Comparison of ENCODE assay signal across 27 cellular contexts in genomic region chr21:45004059-45004422, GRCh38.
DNase-seq lines count a peak whose midpoint lies in the region; ATAC-seq and TF ChIP-seq lines count a peak whose summit lies in the region.
"Had no signal": no experiment of that assay in that cellular context is flagged by ENCODE, and none has a peak within 500 bp of the region (broad histone marks: within the 10 kb centered on the region; RNA-seq: fewer than 3 reads in every experiment).

No MANE protein-coding gene starts in this region.

- peaks cover 10% of the 10 kb centered on the region for H3K4me1 Mint-ChIP-seq in endodermal cell
- H3K4me1 Mint-ChIP-seq in stimulated activated naive CD8-positive, alpha-beta T cell treated with anti-CD3 and anti-CD28 coated beads, Interleukin-15, amount 100 ng/mL, for 72 hours: peaks cover 16% of the 10 kb centered on the region

- TF ChIP-seq CTCF in endodermal cell (conservative IDR thresholded peaks at IDR 0.05): no peak

- H3K9me3 Mint-ChIP-seq in endodermal cell: no peaks in the 10 kb centered on the region
- peaks cover 6 to 8% of the 10 kb centered on the region in 2 donors for H3K9me3 Mint-ChIP-seq in stimulated activated naive CD8-positive, alpha-beta T cell treated with anti-CD3 and anti-CD28 coated beads, Interleukin-15, amount 100 ng/mL, for 72 hours
- H3K9me3 Mint-ChIP-seq: CD4-positive, alpha-beta T cell had no signal

- H2BK120ac ChIP-seq in trophoblast cell (ENCODE audit: insufficient read depth, low read length, poor library complexity): no peak overlapping the region

- H3K4me1 ChIP-seq in BLaER1: peaks cover 93% of the 10 kb centered on the region
- H3K4me1 ChIP-seq in GM23248 (ENCODE audit: insufficient read depth): peaks cover 4% of the 10 kb centered on the region; the same call in 1 of the 2 replicates
- H3K4me1 ChIP-seq in endodermal cell (ENCODE audit: control insufficient read depth, insufficient read depth, low read length): peaks cover 13% of the 10 kb centered on the region
- peaks cover 4 to 8% of the 10 kb centered on the region in 2 experiments for H3K4me1 ChIP-seq in trophoblast cell (ENCODE audit: control insufficient read depth in 1 of 2, insufficient read depth in 2 of 2, low read length in 2 of 2)
- H3K4me1 ChIP-seq in Karpas-422 (ENCODE audit: low read length): peaks cover 12% of the 10 kb centered on the region
- H3K4me1 ChIP-seq: body of pancreas, colonic mucosa had no signal

- peak overlapping the region; percentile 83 for H3K27ac ChIP-seq in BLaER1
- no peak overlapping the region for H3K27ac ChIP-seq in GM23248
- H3K27ac ChIP-seq in endodermal cell (ENCODE audit: low read depth, low read length): peak overlapping the region; percentile 62
- no peak overlapping the region for H3K27ac ChIP-seq in trophoblast cell (ENCODE audit: low read depth, low read length)
- no peak overlapping the region for H3K27ac ChIP-seq in Karpas-422 (ENCODE audit: low read length)
- H3K27ac ChIP-seq: body of pancreas, colonic mucosa, neutrophil, thyroid gland had no signal

- H2AK5ac ChIP-seq in trophoblast cell (ENCODE audit: low read length): no peak overlapping the region

- peaks cover 36% of the 10 kb centered on the region for H3K9me3 ChIP-seq in BLaER1
- no peaks in the 10 kb centered on the region for H3K9me3 ChIP-seq in GM23248 (ENCODE audit: low read depth)
- no peaks in the 10 kb centered on the region for H3K9me3 ChIP-seq in endodermal cell (ENCODE audit: control insufficient read depth, low read length)
- H3K9me3 ChIP-seq in trophoblast cell (ENCODE audit: insufficient read depth, low read depth, low read length): peaks cover 4% of the 10 kb centered on the region
- no peaks in the 10 kb centered on the region for H3K9me3 ChIP-seq in Karpas-422 (ENCODE audit: low read length)
- H3K9me3 ChIP-seq: body of pancreas, colonic mucosa, esophagus squamous epithelium, neutrophil, thyroid gland had no signal

- no peak overlapping the region for H3K27ac Mint-ChIP-seq in endodermal cell
- no peak overlapping the region for H3K27ac Mint-ChIP-seq in stimulated activated naive CD8-positive, alpha-beta T cell treated with anti-CD3 and anti-CD28 coated beads, Interleukin-15, amount 100 ng/mL, for 72 hours
- H3K27ac Mint-ChIP-seq: activated CD4-positive, alpha-beta memory T cell treated with anti-CD3 and anti-CD28 coated beads for 36 hours; activated naive CD8-positive, alpha-beta T cell treated with anti-CD3 and anti-CD28 coated beads, Interleukin-2, amount 50 U/mL, for 24 hours; CD4-positive, alpha-beta T cell had no signal

- ATAC-seq in stimulated activated naive CD8-positive, alpha-beta T cell treated with anti-CD3 and anti-CD28 coated beads, Interleukin-15, amount 100 ng/mL, for 72 hours: no peak
- ATAC-seq: body of pancreas had no signal

- H3K36me3 ChIP-seq in BLaER1 (peaks cover 28% of the 10 kb centered on the region), GM23248 (ENCODE audit: low read depth) (no peaks in the 10 kb centered on the region), endodermal cell (ENCODE audit: control insufficient read depth, insufficient read depth, low read length) (no peaks in the 10 kb centered on the region), trophoblast cell (ENCODE audit: control insufficient read depth in 1 of 2, insufficient read depth in 2 of 2, low read length in 2 of 2) (no peaks in the 10 kb centered on the region), Karpas-422 (ENCODE audit: insufficient read depth, low read length) (no peaks in the 10 kb centered on the region)
- H3K36me3 ChIP-seq: colonic mucosa, esophagus squamous epithelium, neutrophil, thyroid gland had no signal

- H3K27me3 ChIP-seq in BLaER1 (no peaks in the 10 kb centered on the region), GM23248 (replicated peaks; ENCODE audit: insufficient read depth) (no peaks in the 10 kb centered on the region), endodermal cell (ENCODE audit: control insufficient read depth, insufficient read depth, low read length, poor library complexity, severe bottlenecking) (no peaks in the 10 kb centered on the region), trophoblast cell (ENCODE audit: insufficient read depth, low read length) (no peaks in the 10 kb centered on the region), Karpas-422 (ENCODE audit: low read length) (no peaks in the 10 kb centered on the region)
- H3K27me3 ChIP-seq: colonic mucosa, thyroid gland had no signal

- H3K4me2 ChIP-seq in BLaER1: peak overlapping the region; percentile 84
- H3K4me2 ChIP-seq in GM23248 (ENCODE audit: unreplicated experiment): no peak overlapping the region
- H3K4me2 ChIP-seq in trophoblast cell (ENCODE audit: low read length): no peak overlapping the region
- H3K4me2 ChIP-seq in Karpas-422 (ENCODE audit: low read depth, low read length, poor library complexity, severe bottlenecking): no peak overlapping the region

- H2BK12ac ChIP-seq in trophoblast cell (ENCODE audit: low read length): no peak overlapping the region

- H3K79me2 ChIP-seq in GM23248 (ENCODE audit: insufficient read depth): no peaks in the 10 kb centered on the region
- H3K79me2 ChIP-seq in trophoblast cell (ENCODE audit: control insufficient read depth, insufficient read depth, low read length, poor library complexity): no peaks in the 10 kb centered on the region
- H3K79me2 ChIP-seq in Karpas-422 (ENCODE audit: low read length): no peaks in the 10 kb centered on the region

- no peak overlapping the region for H4K8ac ChIP-seq in trophoblast cell (ENCODE audit: low read depth, low read length)

- H4K20me1 ChIP-seq in BLaER1 (no peaks in the 10 kb centered on the region), GM23248 (ENCODE audit: insufficient read depth) (no peaks in the 10 kb centered on the region), Karpas-422 (ENCODE audit: insufficient read depth, low read depth, low read length) (no peaks in the 10 kb centered on the region)

- no peak overlapping the region for H3K18ac ChIP-seq in trophoblast cell (ENCODE audit: low read length)

- H3K14ac ChIP-seq in trophoblast cell (ENCODE audit: low read length): no peak overlapping the region

- no peak for DNase-seq in GM23248
- no peak for DNase-seq in endodermal cell
- DNase-seq in trophoblast cell: no peak
- no peak for DNase-seq in stimulated activated naive CD8-positive, alpha-beta T cell treated with anti-CD3 and anti-CD28 coated beads, Interleukin-15, amount 100 ng/mL, for 72 hours
- no peak for DNase-seq in Karpas-422
- DNase-seq in NCI-H82 treated with DMSO at 0.1 percent for 48 hours (lab: John Stamatoyannopoulos, UW; ENCODE audit: unreplicated experiment): no peak
- DNase-seq in SIG-M5 treated with dmso at 0.1 percent for 504 hours (lab: John Stamatoyannopoulos, UW; ENCODE audit: unreplicated experiment): no peak
- DNase-seq: activated CD4-positive, alpha-beta memory T cell treated with anti-CD3 and anti-CD28 coated beads for 36 hours; activated CD4-positive, CD25-positive, alpha-beta regulatory T cell; activated naive CD8-positive, alpha-beta T cell treated with anti-CD3 and anti-CD28 coated beads, Interleukin-2, amount 50 U/mL, for 24 hours; CD4-positive, alpha-beta T cell; colonic mucosa; DMS 273 treated with DMSO at 0.1 percent for 48 hours; esophagus squamous epithelium; NCI-H2081 treated with DMSO at 0.1 percent for 48 hours; NCI-H345; NCI-H82; stimulated activated CD4-positive, alpha-beta T cell treated with anti-CD3 and anti-CD28 coated beads, Interleukin-12 subunit alpha, Interleukin-12 subunit beta, amount 100 ng/mL, for 4 hours; stimulated activated CD4-positive, alpha-beta T cell treated with anti-CD3 and anti-CD28 coated beads, Interleukin-4, amount 100 ng/mL, for 24 hours; stimulated activated naive CD4-positive, alpha-beta T cell; SW 1271; T1000; thyroid gland had no signal

- H3F3A ChIP-seq in GM23248 (ENCODE audit: insufficient read depth): no peaks in the 10 kb centered on the region

- peaks cover 12% of the 10 kb centered on the region for H3K79me1 ChIP-seq in trophoblast cell (ENCODE audit: low read length)

- H2AFZ ChIP-seq in GM23248: 0 out of 2 replicates have a peak overlapping the region, but pooled peaks have one; percentile 56
- no peak overlapping the region for H2AFZ ChIP-seq in trophoblast cell (ENCODE audit: insufficient read depth, low read length, poor library complexity)
- no peak overlapping the region for H2AFZ ChIP-seq in Karpas-422 (ENCODE audit: low read length)

- no peak overlapping the region for H3K23ac ChIP-seq in trophoblast cell (ENCODE audit: low read length)

- no peak overlapping the region for H2BK5ac ChIP-seq in trophoblast cell (ENCODE audit: low read depth, low read length, poor library complexity)

- H4K91ac ChIP-seq in trophoblast cell (ENCODE audit: low read depth, low read length): peak overlapping the region; percentile 46

- H4K12ac ChIP-seq in trophoblast cell (ENCODE audit: low read depth, low read length): no peak overlapping the region

- peak overlapping the region; percentile 69 for H3K9ac ChIP-seq in BLaER1
- no peak overlapping the region for H3K9ac ChIP-seq in GM23248
- H3K9ac ChIP-seq in endodermal cell (ENCODE audit: extremely low read depth, low read length, poor library complexity, severe bottlenecking): no peak overlapping the region
- no peak overlapping the region for H3K9ac ChIP-seq in trophoblast cell (ENCODE audit: low read length)
- H3K9ac ChIP-seq in Karpas-422 (ENCODE audit: low read length): no peak overlapping the region

- H3K4me3 Mint-ChIP-seq in endodermal cell: no peak overlapping the region
- no peak overlapping the region for H3K4me3 Mint-ChIP-seq in stimulated activated naive CD8-positive, alpha-beta T cell treated with anti-CD3 and anti-CD28 coated beads, Interleukin-15, amount 100 ng/mL, for 72 hours
- H3K4me3 Mint-ChIP-seq: activated CD4-positive, alpha-beta memory T cell treated with anti-CD3 and anti-CD28 coated beads for 36 hours; activated naive CD8-positive, alpha-beta T cell treated with anti-CD3 and anti-CD28 coated beads, Interleukin-2, amount 50 U/mL, for 24 hours; CD4-positive, alpha-beta T cell had no signal

- peaks cover 5% of the 10 kb centered on the region for H3K27me3 Mint-ChIP-seq in endodermal cell (ENCODE audit: insufficient read depth)
- H3K27me3 Mint-ChIP-seq in stimulated activated naive CD8-positive, alpha-beta T cell treated with anti-CD3 and anti-CD28 coated beads, Interleukin-15, amount 100 ng/mL, for 72 hours: peaks cover 27% of the 10 kb centered on the region

- no peak overlapping the region for H3K4ac ChIP-seq in trophoblast cell (ENCODE audit: low read depth, low read length)

- 73 to 82% methylated on average over 8 of the region's 8 CpGs for WGBS in GM23248 (ENCODE audit: low coverage in 1 of 2, low lambda C conversion rate in 2 of 2, missing lambda C conversion rate in 2 of 2), 2 experiments
- 91 to 95% methylated on average over 7 to 8 of the region's 8 CpGs for WGBS in endodermal cell (ENCODE audit: insufficient coverage in 1 of 2, insufficient read length in 1 of 2), 2 experiments
- no CpG with 5 or more reads among the region's 8 CpGs for WGBS in trophoblast cell (ENCODE audit: extremely low coverage, insufficient coverage, insufficient read length)

- in situ Hi-C loops in GM23248 (cut with MboI): no loop called here

- H3K4me3 ChIP-seq in BLaER1 (peak overlapping the region; percentile 57; the same call in 1 of the 2 replicates), GM23248 (no peak overlapping the region), endodermal cell (ENCODE audit: low read length) (no peak overlapping the region), trophoblast cell (ENCODE audit: low read depth, low read length) (no peak overlapping the region), Karpas-422 (ENCODE audit: low read length) (no peak overlapping the region)
- H3K4me3 ChIP-seq: body of pancreas, colonic mucosa, esophagus squamous epithelium, lung, thyroid gland had no signal

- no peaks in the 10 kb centered on the region for H3K36me3 Mint-ChIP-seq in endodermal cell (ENCODE audit: low read depth)
- H3K36me3 Mint-ChIP-seq: activated CD4-positive, alpha-beta memory T cell treated with anti-CD3 and anti-CD28 coated beads for 36 hours had no signal

- no peaks in the 10 kb centered on the region for H3K9me2 ChIP-seq in GM23248 (ENCODE audit: insufficient read depth)
- no peaks in the 10 kb centered on the region for H3K9me2 ChIP-seq in Karpas-422 (replicated peaks; ENCODE audit: insufficient read depth, low read length)

Comparison
In these comparisons a context has a peak if more than half of its experiments do, and no peak if none do; other contexts are left out.
1. H3K27ac ChIP-seq: peak in BLaER1 (single experiment) and endodermal cell (single experiment); none in GM23248 (single experiment), trophoblast cell (single experiment) and Karpas-422 (single experiment).